In the genomic region with DNA sequence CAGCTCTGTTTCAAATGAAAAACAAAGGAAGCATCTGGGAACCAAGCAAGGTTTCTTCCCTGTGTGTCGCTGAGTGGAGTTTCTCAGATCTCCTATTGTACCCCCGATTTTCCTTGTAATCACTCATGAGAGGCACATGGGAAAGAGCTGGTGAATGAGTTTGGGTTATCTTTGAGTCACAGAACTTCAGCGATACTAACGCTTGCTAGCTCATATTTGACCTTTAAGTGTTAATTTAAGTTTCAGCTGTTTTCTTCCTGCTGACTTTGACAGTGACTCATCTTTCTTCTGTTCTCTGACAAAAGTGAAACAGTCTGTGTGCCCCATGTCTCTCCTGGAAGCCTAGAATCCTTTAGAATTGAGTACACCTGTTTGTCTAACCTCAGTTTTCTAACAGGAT, we compare ENCODE assay signal across 24 cellular contexts.
DNase-seq lines count a peak whose midpoint lies in the region; ATAC-seq and TF ChIP-seq lines count a peak whose summit lies in the region.
"Had no signal": no experiment of that assay in that cellular context is flagged by ENCODE, and none has a peak within 500 bp of the region (broad histone marks: within the 10 kb centered on the region; RNA-seq: fewer than 3 reads in every experiment).

No MANE protein-coding gene starts in this region.

- no peaks in the 10 kb centered on the region for H3F3A ChIP-seq in PC-3 (ENCODE audit: low read length, unreplicated experiment)
- no peaks in the 10 kb centered on the region for H3F3A ChIP-seq in neural progenitor cell (ENCODE audit: low read depth)

- no peaks in the 10 kb centered on the region; the same call in 1 of the 2 replicates for H3K4me1 ChIP-seq in PC-3 (ENCODE audit: insufficient read depth, low read length)
- H3K4me1 ChIP-seq in neural progenitor cell: peaks cover 8% of the 10 kb centered on the region
- H3K4me1 ChIP-seq: BLaER1, gastroesophageal sphincter had no signal

- peaks cover 4% of the 10 kb centered on the region for H3K9me3 Mint-ChIP-seq in neural progenitor cell
- H3K9me3 Mint-ChIP-seq: activated T-helper 1 cell treated with anti-CD3 and anti-CD28 coated beads, Interleukin-12 subunit alpha, Interleukin-12 subunit beta, Interleukin-2, Interleukin-4 antibody, amounts not matched to agents 30 ng/mL and 10 ng/mL and 1 ng/mL, durations not matched to agents 14 hours and 24 hours and 36 hours; nephron progenitor cell had no signal

- H2AFZ ChIP-seq in PC-3 (ENCODE audit: low read length) (no peak overlapping the region), neural progenitor cell (replicated peaks) (peak overlapping the region; percentile 0)

- CTCF ChIA-PET in PC-3 (lab: Charles Lee): no interaction called here

- H3K27me3 Mint-ChIP-seq in neural progenitor cell (ENCODE audit: insufficient read depth, low read depth): no peaks in the 10 kb centered on the region
- H3K27me3 Mint-ChIP-seq: brain had no signal

- H3K4me1 Mint-ChIP-seq in neural progenitor cell: no peaks in the 10 kb centered on the region
- H3K4me1 Mint-ChIP-seq: brain, nephron progenitor cell had no signal

- no peaks in the 10 kb centered on the region for H4K20me1 ChIP-seq in PC-3 (ENCODE audit: low read length)
- no peaks in the 10 kb centered on the region for H4K20me1 ChIP-seq in neural progenitor cell (ENCODE audit: low read depth)
- H4K20me1 ChIP-seq: BLaER1 had no signal

- H3K4me3 Mint-ChIP-seq in neural progenitor cell: no peak overlapping the region
- H3K4me3 Mint-ChIP-seq: activated T-helper 1 cell treated with anti-CD3 and anti-CD28 coated beads, Interleukin-12 subunit alpha, Interleukin-12 subunit beta, Interleukin-2, Interleukin-4 antibody, amounts not matched to agents 30 ng/mL and 10 ng/mL and 1 ng/mL, durations not matched to agents 14 hours and 24 hours and 36 hours; brain; nephron progenitor cell; T-helper 2 cell treated with Interferon-gamma antibody and Interleukin-4, amounts not matched to agents 5 μg/mL and 100 μg/mL, for 36 hours had no signal

- H3K9me3 ChIP-seq in PC-3 (ENCODE audit: low read length) (no peaks in the 10 kb centered on the region), neural progenitor cell (ENCODE audit: low read depth) (no peaks in the 10 kb centered on the region)
- H3K9me3 ChIP-seq: BLaER1 had no signal

- ATAC-seq in PC-3: no peak
- ATAC-seq: activated CD4-positive, CD25-positive, alpha-beta regulatory T cell treated with anti-CD3 and anti-CD28 coated beads, Interleukin-2, amount 50 U/mL, for 24 hours; gastroesophageal sphincter; left cardiac atrium had no signal

- POLR2A ChIA-PET in PC-3 (lab: Charles Lee; ENCODE audit: unreplicated experiment): no interaction called here

- H3K36me3 Mint-ChIP-seq in neural progenitor cell: no peaks in the 10 kb centered on the region
- H3K36me3 Mint-ChIP-seq: activated naive CD4-positive, alpha-beta T cell treated with anti-CD3 and anti-CD28 coated beads, Interleukin-2, amount 50 U/mL, for 72 hours; brain had no signal

- H3K4me3 ChIP-seq in PC-3 (ENCODE audit: low read length): no peak overlapping the region
- H3K4me3 ChIP-seq in neural progenitor cell: no peak overlapping the region
- H3K4me3 ChIP-seq: BLaER1, gastroesophageal sphincter had no signal

- H3K79me2 ChIP-seq in PC-3 (ENCODE audit: low read length): no peaks in the 10 kb centered on the region
- no peaks in the 10 kb centered on the region for H3K79me2 ChIP-seq in neural progenitor cell (ENCODE audit: low read depth)

- H3K27me3 ChIP-seq in PC-3 (ENCODE audit: low read length): no peaks in the 10 kb centered on the region
- H3K27me3 ChIP-seq in neural progenitor cell: no peaks in the 10 kb centered on the region
- H3K27me3 ChIP-seq: BLaER1, gastroesophageal sphincter had no signal

- no peak overlapping the region for H3K9ac ChIP-seq in PC-3 (ENCODE audit: low read length)
- H3K9ac ChIP-seq in neural progenitor cell: no peak overlapping the region
- H3K9ac ChIP-seq: BLaER1 had no signal

- H3K27ac ChIP-seq in PC-3 (ENCODE audit: low read length): no peak overlapping the region
- no peak overlapping the region for H3K27ac ChIP-seq in neural progenitor cell
- H3K27ac ChIP-seq: BLaER1, gastroesophageal sphincter had no signal

- intact Hi-C loops in PC-3 (cut with micrococcal nuclease): no loop called here

- no peaks in the 10 kb centered on the region for H3K9me2 ChIP-seq in PC-3 (replicated peaks; ENCODE audit: low read length)

- H3K27ac Mint-ChIP-seq in neural progenitor cell: no peak overlapping the region
- H3K27ac Mint-ChIP-seq: activated naive CD4-positive, alpha-beta T cell treated with anti-CD3 and anti-CD28 coated beads, Interleukin-2, amount 50 U/mL, for 72 hours; activated T-helper 1 cell treated with anti-CD3 and anti-CD28 coated beads, Interleukin-12 subunit alpha, Interleukin-12 subunit beta, Interleukin-2, Interleukin-4 antibody, amounts not matched to agents 30 ng/mL and 10 ng/mL and 1 ng/mL, durations not matched to agents 14 hours and 24 hours and 36 hours; brain; nephron progenitor cell; T-helper 2 cell treated with Interferon-gamma antibody and Interleukin-4, amounts not matched to agents 5 μg/mL and 100 μg/mL, for 36 hours had no signal

- TF ChIP-seq CTCF in PC-3 (conservative IDR thresholded peaks at IDR 0.05; ENCODE audit: low read depth, low read length) (no peak), neural progenitor cell (IDR thresholded peaks at IDR 0.05) (no peak)

- H3K36me3 ChIP-seq in PC-3 (ENCODE audit: low read depth, low read length): no peaks in the 10 kb centered on the region
- no peaks in the 10 kb centered on the region for H3K36me3 ChIP-seq in neural progenitor cell
- H3K36me3 ChIP-seq: BLaER1, gastroesophageal sphincter had no signal

- in situ Hi-C loops in G401 (cut with HindIII; ENCODE audit: low sequenced_read_pairs): no loop called here

- H3K4me2 ChIP-seq in PC-3 (ENCODE audit: low read length) (0 out of 2 replicates have a peak overlapping the region, but pooled peaks have one; percentile 26), neural progenitor cell (no peak overlapping the region)
- H3K4me2 ChIP-seq: BLaER1 had no signal

- DNase-seq in HCEC 1CT (peak; percentile 73), PC-3 (no peak), dermis blood vessel endothelial cell (peak; percentile 6), neural progenitor cell (ENCODE audit: low spot score) (peak; percentile 28), NCI-H345 treated with DMSO at 0.1 percent for 48 hours (lab: John Stamatoyannopoulos, UW; ENCODE audit: unreplicated experiment) (no peak), NCI-H526 (lab: John Stamatoyannopoulos, UW) (no peak), G401 (ENCODE audit: low spot score) (no peak), SHP77 treated with DMSO at 0.1 percent for 48 hours (lab: John Stamatoyannopoulos, UW) (no peak)
- DNase-seq: Calu3, GDM1, KG1, left cardiac atrium, midbrain, NCI-H1092 treated with DMSO at 0.1 percent for 48 hours, NCI-H2081, NCI-H524 treated with DMSO at 0.1 percent for 48 hours, nephron progenitor cell had no signal

- no TSS peak for BruUV-seq in PC-3 (replicated peaks; lab: Mats Ljungman, UMichigan)

Comparison
In these comparisons a context has a peak if more than half of its experiments do, and no peak if none do; other contexts are left out.
1. DNase-seq: peak in HCEC 1CT (single experiment), dermis blood vessel endothelial cell (single experiment) and neural progenitor cell (single experiment); none in PC-3 (single experiment), NCI-H345 treated with DMSO at 0.1 percent for 48 hours (single experiment), NCI-H526 (0 of 2), G401 (single experiment) and SHP77 treated with DMSO at 0.1 percent for 48 hours (single experiment).